Comparison of ENCODE assay signal across 1 cellular context in genomic region chr10:12909836-12910185, GRCh38.
TF ChIP-seq lines count a peak whose summit lies in the region.

No MANE protein-coding gene starts in this region.

TF ChIP-seq in IMR-90, 13 proteins besides CTCF, POLR2A, EP300 and RAD21 (continued from another document):
- TF ChIP-seq RFX5 (IDR thresholded peaks at IDR 0.05; ENCODE audit: low read depth, low read length) (no peak), CEBPB (IDR thresholded peaks at IDR 0.05; ENCODE audit: low read depth, low read length) (no peak), CHD1 (IDR thresholded peaks at IDR 0.05; ENCODE audit: low read depth, low read length) (no peak), MAFK (IDR thresholded peaks at IDR 0.05; ENCODE audit: low read depth, low read length) (no peak), MXI1 (IDR thresholded peaks at IDR 0.05; ENCODE audit: borderline replicate concordance, low read depth, low read length) (no peak), MAZ (IDR thresholded peaks at IDR 0.05; ENCODE audit: borderline replicate concordance, low read depth, low read length) (no peak), USF2 (IDR thresholded peaks at IDR 0.05; ENCODE audit: low read depth, low read length) (no peak), FOS (IDR thresholded peaks at IDR 0.05; ENCODE audit: low read depth, low read length) (no peak), BHLHE40 (IDR thresholded peaks at IDR 0.05; ENCODE audit: low read depth, low read length) (no peak)
